ENCODE assay signal across 16 cellular contexts in the genomic region with DNA sequence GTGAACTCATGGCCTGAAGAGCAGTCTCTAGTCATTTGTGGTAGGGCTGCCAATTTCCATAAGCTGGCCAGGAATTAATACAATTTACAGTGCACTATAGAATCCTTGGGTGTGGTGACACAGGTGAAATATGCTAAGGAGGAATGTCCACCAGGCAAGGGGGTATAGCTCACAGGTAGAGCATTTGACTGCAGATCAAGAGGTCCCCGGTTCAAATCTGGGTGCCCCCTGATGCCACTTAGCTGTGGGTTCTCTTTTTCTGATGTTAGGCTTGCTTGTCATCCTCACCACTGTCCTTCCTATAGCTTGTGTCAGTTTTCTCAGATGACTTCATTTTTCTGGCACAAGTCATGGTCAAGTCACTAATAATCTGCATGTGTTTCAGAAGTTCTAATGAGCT.
DNase-seq lines count a peak whose midpoint lies in the region; ATAC-seq and TF ChIP-seq lines count a peak whose summit lies in the region.
"Had no signal": no experiment of that assay in that cellular context is flagged by ENCODE, and none has a peak within 500 bp of the region (broad histone marks: within the 10 kb centered on the region; RNA-seq: fewer than 3 reads in every experiment).

No MANE protein-coding gene starts in this region.

- WGBS in esophagus muscularis mucosa: 86% methylated on average over 1 of the region's 1 CpG

- no peak overlapping the region for H3K4me3 ChIP-seq in esophagus muscularis mucosa
- H3K4me3 ChIP-seq: BLaER1 treated with 17β-estradiol and CSF1 and Interleukin-3, amounts not matched to agents 10 nM and 100 nM; MG63 had no signal

- no peaks in the 10 kb centered on the region for H3K4me1 Mint-ChIP-seq in activated CD4-positive, alpha-beta T cell treated with anti-CD3 and anti-CD28 coated beads, Interleukin-2, amount 10 ng/mL, durations not matched to agents 7 days and 5 days
- H3K4me1 Mint-ChIP-seq: CD8-positive, alpha-beta memory T cell had no signal

- POLR2A ChIA-PET in activated CD4-positive, alpha-beta T cell treated with anti-CD3 and anti-CD28 coated beads, Interleukin-2, amount 10 ng/mL, durations not matched to agents 7 days and 5 days (lab: Charles Lee): no interaction called here

- no peak overlapping the region for H3K27ac Mint-ChIP-seq in activated CD4-positive, alpha-beta T cell treated with anti-CD3 and anti-CD28 coated beads, Interleukin-2, amount 10 ng/mL, durations not matched to agents 7 days and 5 days
- H3K27ac Mint-ChIP-seq: CD8-positive, alpha-beta memory T cell had no signal

- H3K36me3 Mint-ChIP-seq in activated CD4-positive, alpha-beta T cell treated with anti-CD3 and anti-CD28 coated beads, Interleukin-2, amount 10 ng/mL, durations not matched to agents 7 days and 5 days (ENCODE audit: low read depth): no peaks in the 10 kb centered on the region
- H3K36me3 Mint-ChIP-seq: CD8-positive, alpha-beta memory T cell had no signal

- H3K4me1 ChIP-seq in foreskin keratinocyte (no peaks in the 10 kb centered on the region), esophagus muscularis mucosa (no peaks in the 10 kb centered on the region)

- H3K27me3 ChIP-seq in foreskin keratinocyte: peaks cover 24% of the 10 kb centered on the region
- H3K27me3 ChIP-seq in esophagus muscularis mucosa: no peaks in the 10 kb centered on the region
- H3K27me3 ChIP-seq: BLaER1 treated with 17β-estradiol and CSF1 and Interleukin-3, amounts not matched to agents 10 nM and 100 nM; MG63 had no signal

- no peaks in the 10 kb centered on the region for H3K36me3 ChIP-seq in esophagus muscularis mucosa
- H3K36me3 ChIP-seq: BLaER1 treated with 17β-estradiol and CSF1 and Interleukin-3, amounts not matched to agents 10 nM and 100 nM; MG63 had no signal

- H3K9me3 ChIP-seq in esophagus muscularis mucosa: peaks cover 0 to 5% (median 2%) of the 10 kb centered on the region in 4 donors
- H3K9me3 ChIP-seq: MG63 had no signal

- TF ChIP-seq EP300 in esophagus muscularis mucosa (IDR thresholded peaks at IDR 0.05): no peak

- no peak overlapping the region for H3K27ac ChIP-seq in foreskin keratinocyte
- H3K27ac ChIP-seq in esophagus muscularis mucosa (replicated peaks in 1 of 4): no peak overlapping the region
- H3K27ac ChIP-seq: BLaER1 treated with 17β-estradiol and CSF1 and Interleukin-3, amounts not matched to agents 10 nM and 100 nM; KMS-11 had no signal

- DNase-seq in activated CD4-positive, alpha-beta T cell treated with anti-CD3 and anti-CD28 coated beads for 48 hours: peak; percentile 8
- no peak for DNase-seq in activated CD4-positive, alpha-beta T cell treated with anti-CD3 and anti-CD28 coated beads, Interleukin-2, amount 10 ng/mL, durations not matched to agents 7 days and 5 days
- DNase-seq in ELR (ENCODE audit: low read depth) (peak; percentile 4), SW480 (ENCODE audit: low spot score) (peak; percentile 20), foreskin keratinocyte (peak in 1 of 2 donors; percentile 16), esophagus muscularis mucosa (ENCODE audit: extremely low spot score) (no peak)
- DNase-seq: CD8-positive, alpha-beta memory T cell; H7; MG63; NCI-H1092 treated with DMSO at 0.1 percent for 48 hours; NCI-H2081 treated with DMSO at 0.1 percent for 48 hours; NCI-H510A treated with DMSO at 0.1 percent for 48 hours had no signal

- no peak overlapping the region for H3K4me3 Mint-ChIP-seq in activated CD4-positive, alpha-beta T cell treated with anti-CD3 and anti-CD28 coated beads, Interleukin-2, amount 10 ng/mL, durations not matched to agents 7 days and 5 days
- H3K4me3 Mint-ChIP-seq: CD8-positive, alpha-beta memory T cell had no signal

- TF ChIP-seq POLR2A in esophagus muscularis mucosa (IDR thresholded peaks at IDR 0.05; ENCODE audit: low read depth): no peak

- no peak for TF ChIP-seq CTCF in foreskin keratinocyte (conservative IDR thresholded peaks at IDR 0.05)
- no peak for TF ChIP-seq CTCF in esophagus muscularis mucosa (IDR thresholded peaks at IDR 0.05)

- H3K27me3 Mint-ChIP-seq in activated CD4-positive, alpha-beta T cell treated with anti-CD3 and anti-CD28 coated beads, Interleukin-2, amount 10 ng/mL, durations not matched to agents 7 days and 5 days: peaks cover 62% of the 10 kb centered on the region

- ATAC-seq in foreskin keratinocyte (peak; percentile 52), GM18867 (IDR thresholded peaks at IDR 0.05; ENCODE audit: unreplicated experiment) (no peak)
- ATAC-seq: Panc1 had no signal

- intact Hi-C loops in esophagus muscularis mucosa (cut with DNase I): no loop called here

- H3K9me3 Mint-ChIP-seq in activated CD4-positive, alpha-beta T cell treated with anti-CD3 and anti-CD28 coated beads, Interleukin-2, amount 10 ng/mL, durations not matched to agents 7 days and 5 days: no peaks in the 10 kb centered on the region
- H3K9me3 Mint-ChIP-seq: CD8-positive, alpha-beta memory T cell had no signal

- CTCF ChIA-PET in activated CD4-positive, alpha-beta T cell treated with anti-CD3 and anti-CD28 coated beads, Interleukin-2, amount 10 ng/mL, durations not matched to agents 7 days and 5 days (lab: Charles Lee): no interaction called here

Comparison
In these comparisons a context has a peak if more than half of its experiments do, and no peak if none do; other contexts are left out.
1. DNase-seq: peak in activated CD4-positive, alpha-beta T cell treated with anti-CD3 and anti-CD28 coated beads for 48 hours (single experiment), ELR (single experiment) and SW480 (single experiment); none in activated CD4-positive, alpha-beta T cell treated with anti-CD3 and anti-CD28 coated beads, Interleukin-2, amount 10 ng/mL, durations not matched to agents 7 days and 5 days (single experiment) and esophagus muscularis mucosa (single experiment).